Comparison of ENCODE assay signal across 24 cellular contexts in genomic region chr9:69499959-69500358, GRCh38.
"Had no signal": no experiment of that assay in that cellular context is flagged by ENCODE, and none has a peak within 500 bp of the region (broad histone marks: within the 10 kb centered on the region; RNA-seq: fewer than 3 reads in every experiment).

No MANE protein-coding gene starts in this region.

- H3K4me1 ChIP-seq: esophagus muscularis mucosa, gastroesophageal sphincter, heart left ventricle, suprapubic skin, vagina had no signal

- H3K27me3 Mint-ChIP-seq: stimulated activated naive CD8-positive, alpha-beta T cell treated with anti-CD3 and anti-CD28 coated beads, Interleukin-15, Interleukin-2, amounts not matched to agents 100 ng/mL and 50 ng/mL, for 24 hours had no signal

- H3K36me3 ChIP-seq: esophagus muscularis mucosa, gastroesophageal sphincter, heart left ventricle, left lung, ovary, right lobe of liver, suprapubic skin, vagina had no signal

- H3K4me1 Mint-ChIP-seq: naive thymus-derived CD8-positive, alpha-beta T cell; stimulated activated naive B cell treated with anti-CD40 and anti-IgM and Interleukin-4, amounts not matched to agents 10 μg/mL and 1 μg/mL and 100 μg/mL, for 72 hours had no signal

- H3K9me3 Mint-ChIP-seq: stimulated activated naive B cell treated with anti-CD40 and anti-IgM and Interleukin-4, amounts not matched to agents 10 μg/mL and 1 μg/mL and 100 μg/mL, for 72 hours; stimulated activated naive CD8-positive, alpha-beta T cell treated with anti-CD3 and anti-CD28 coated beads, Interleukin-15, Interleukin-2, amounts not matched to agents 100 ng/mL and 50 ng/mL, for 24 hours had no signal

- H3K27me3 ChIP-seq: esophagus muscularis mucosa, foreskin keratinocyte, gastroesophageal sphincter, heart left ventricle, hepatocyte, left lung, ovary, right lobe of liver, suprapubic skin, vagina had no signal

- H3K79me2 ChIP-seq: hepatocyte had no signal

- H3K4me2 ChIP-seq: hepatocyte had no signal

- H3K27ac Mint-ChIP-seq: naive thymus-derived CD8-positive, alpha-beta T cell; nephron progenitor cell; stimulated activated naive B cell treated with anti-CD40 and anti-IgM and Interleukin-4, amounts not matched to agents 10 μg/mL and 1 μg/mL and 100 μg/mL, for 72 hours; stimulated activated naive CD8-positive, alpha-beta T cell treated with anti-CD3 and anti-CD28 coated beads, Interleukin-15, Interleukin-2, amounts not matched to agents 100 ng/mL and 50 ng/mL, for 24 hours had no signal

- DNase-seq: cortex of kidney; effector CD4-positive, alpha-beta T cell; foreskin keratinocyte; heart left ventricle; left cardiac atrium; left lung; mammary epithelial cell; naive thymus-derived CD8-positive, alpha-beta T cell; nephron progenitor cell; occipital lobe; ovary; psoas muscle; right lobe of liver; small intestine; stimulated activated CD4-positive, alpha-beta T cell treated with anti-CD3 and anti-CD28 coated beads, Interleukin-15, amount 100 ng/mL, for 24 hours; stimulated activated CD4-positive, alpha-beta T cell treated with anti-CD3 and anti-CD28 coated beads, Interleukin-2, amount 100 ng/mL, for 48 hours; stimulated activated naive B cell treated with anti-CD40 and anti-IgM and Interleukin-4, amounts not matched to agents 10 μg/mL and 1 μg/mL and 100 μg/mL, for 72 hours; trophoblast cell had no signal

- H3K4me3 ChIP-seq: esophagus muscularis mucosa, gastroesophageal sphincter, heart left ventricle, hepatocyte, left lung, ovary, psoas muscle, right lobe of liver, suprapubic skin, vagina had no signal

- H3K4me3 Mint-ChIP-seq: naive thymus-derived CD8-positive, alpha-beta T cell; nephron progenitor cell; stimulated activated naive B cell treated with anti-CD40 and anti-IgM and Interleukin-4, amounts not matched to agents 10 μg/mL and 1 μg/mL and 100 μg/mL, for 72 hours; stimulated activated naive CD8-positive, alpha-beta T cell treated with anti-CD3 and anti-CD28 coated beads, Interleukin-15, Interleukin-2, amounts not matched to agents 100 ng/mL and 50 ng/mL, for 24 hours had no signal

- H3K27ac ChIP-seq: esophagus muscularis mucosa, foreskin keratinocyte, gastroesophageal sphincter, hepatocyte, left lung, ovary, psoas muscle, right lobe of liver, suprapubic skin, vagina had no signal

- H3K36me3 Mint-ChIP-seq: naive thymus-derived CD8-positive, alpha-beta T cell; stimulated activated naive B cell treated with anti-CD40 and anti-IgM and Interleukin-4, amounts not matched to agents 10 μg/mL and 1 μg/mL and 100 μg/mL, for 72 hours had no signal
